ENCODE assay signal across 31 cellular contexts in genomic region chr13:21988624-21989023, GRCh38.
"Had no signal": no experiment of that assay in that cellular context is flagged by ENCODE, and none has a peak within 500 bp of the region (broad histone marks: within the 10 kb centered on the region; RNA-seq: fewer than 3 reads in every experiment).

No MANE protein-coding gene starts in this region.

- H3K36me3 Mint-ChIP-seq: activated naive CD4-positive, alpha-beta T cell treated with anti-CD3 and anti-CD28 coated beads, Interleukin-2, amount 10 ng/mL, durations not matched to agents 7 days and 5 days; activated naive CD4-positive, alpha-beta T cell treated with anti-CD3 and anti-CD28 coated beads, Interleukin-2, amount 50 U/mL, for 72 hours; activated naive CD8-positive, alpha-beta T cell treated with anti-CD3 and anti-CD28 coated beads, Interleukin-2, amount 10 ng/mL, durations not matched to agents 7 days and 5 days; brain had no signal

- ATAC-seq: activated CD4-positive, CD25-positive, alpha-beta regulatory T cell treated with anti-CD3 and anti-CD28 coated beads, Interleukin-2, amount 50 U/mL, for 24 hours; activated CD8-positive, alpha-beta T cell treated with anti-CD3 and anti-CD28 coated beads for 36 hours; activated naive CD4-positive, alpha-beta T cell treated with anti-CD3 and anti-CD28 coated beads, Interleukin-2, amount 50 U/mL, for 72 hours; activated T-cell treated with anti-CD3 and anti-CD28 coated beads, Interleukin-2, amount 50 U/mL, for 4 hours; effector memory CD8-positive, alpha-beta T cell; gastroesophageal sphincter; T-helper 17 cell had no signal

- DNase-seq: activated B cell treated with CpG ODN at 0.5 μM for 24 hours; activated CD4-positive, alpha-beta T cell treated with anti-CD3 and anti-CD28 coated beads for 48 hours; activated CD4-positive, alpha-beta T cell treated with anti-CD3 and anti-CD28 coated beads, Interleukin-2, amount 50 U/mL, for 1 hour; activated CD4-positive, alpha-beta T cell treated with anti-CD3 and anti-CD28 coated beads, Interleukin-2, amount 50 U/mL, for 48 hours; activated CD8-positive, alpha-beta memory T cell treated with anti-CD3 and anti-CD28 coated beads for 24 hours; activated CD8-positive, alpha-beta T cell treated with anti-CD3 and anti-CD28 coated beads for 36 hours; activated effector memory CD4-positive, alpha-beta T cell treated with anti-CD3 and anti-CD28 coated beads, Interleukin-2, amount 50 U/mL, for 16 hours; activated naive CD4-positive, alpha-beta T cell; activated naive CD4-positive, alpha-beta T cell treated with anti-CD3 and anti-CD28 coated beads, Interleukin-2, amount 10 ng/mL, durations not matched to agents 7 days and 5 days; activated naive CD8-positive, alpha-beta T cell treated with anti-CD3 and anti-CD28 coated beads, Interleukin-2, amount 10 ng/mL, durations not matched to agents 7 days and 5 days; activated T-cell treated with anti-CD3 and anti-CD28 coated beads, Interleukin-2, amount 50 U/mL, for 4 hours; cortex of kidney; dermis blood vessel endothelial cell; effector CD4-positive, alpha-beta T cell; effector memory CD8-positive, alpha-beta T cell; esophagus squamous epithelium; foreskin melanocyte; T-helper 1 cell; T-helper 17 cell; T1000; WERI-Rb-1 had no signal

- H3K27me3 Mint-ChIP-seq: activated B cell treated with CpG ODN at 0.5 μM for 24 hours; activated CD8-positive, alpha-beta T cell treated with anti-CD3 and anti-CD28 coated beads for 36 hours; activated naive CD4-positive, alpha-beta T cell treated with anti-CD3 and anti-CD28 coated beads, Interleukin-2, amount 10 ng/mL, durations not matched to agents 7 days and 5 days; activated naive CD8-positive, alpha-beta T cell treated with anti-CD3 and anti-CD28 coated beads, Interleukin-2, amount 10 ng/mL, durations not matched to agents 7 days and 5 days; central memory CD8-positive, alpha-beta T cell; effector memory CD8-positive, alpha-beta T cell; T-helper 17 cell had no signal

- H3K4me1 ChIP-seq: ascending aorta, breast epithelium, esophagus squamous epithelium had no signal

- H3K36me3 ChIP-seq: ascending aorta, breast epithelium, esophagus squamous epithelium, gastroesophageal sphincter, WERI-Rb-1 had no signal

- H3K27ac Mint-ChIP-seq: activated B cell treated with CpG ODN at 0.5 μM for 24 hours; activated naive CD4-positive, alpha-beta T cell treated with anti-CD3 and anti-CD28 coated beads, Interleukin-2, amount 10 ng/mL, durations not matched to agents 7 days and 5 days; activated naive CD4-positive, alpha-beta T cell treated with anti-CD3 and anti-CD28 coated beads, Interleukin-2, amount 50 U/mL, for 72 hours; activated naive CD8-positive, alpha-beta T cell treated with anti-CD3 and anti-CD28 coated beads, Interleukin-2, amount 10 ng/mL, durations not matched to agents 7 days and 5 days; activated T-helper 2 cell treated with anti-CD3 and anti-CD28 coated beads, Interferon-gamma antibody, Interleukin-2, Interleukin-4, amounts not matched to agents 10 μg/mL and 5 μg/mL and 100 μg/mL, durations not matched to agents 14 hours and 24 hours and 36 hours; brain; T-helper 17 cell had no signal

- H3K9me3 Mint-ChIP-seq: activated B cell treated with CpG ODN at 0.5 μM for 24 hours; activated CD8-positive, alpha-beta T cell treated with anti-CD3 and anti-CD28 coated beads for 36 hours; activated naive CD4-positive, alpha-beta T cell treated with anti-CD3 and anti-CD28 coated beads, Interleukin-2, amount 10 ng/mL, durations not matched to agents 7 days and 5 days; activated naive CD4-positive, alpha-beta T cell treated with anti-CD3 and anti-CD28 coated beads, Interleukin-2, amount 50 U/mL, for 72 hours; activated naive CD8-positive, alpha-beta T cell treated with anti-CD3 and anti-CD28 coated beads, Interleukin-2, amount 10 ng/mL, durations not matched to agents 7 days and 5 days; activated T-cell treated with anti-CD3 and anti-CD28 coated beads, Interleukin-2, amount 50 U/mL, for 4 hours; activated T-helper 2 cell treated with anti-CD3 and anti-CD28 coated beads, Interferon-gamma antibody, Interleukin-2, Interleukin-4, amounts not matched to agents 10 μg/mL and 5 μg/mL and 100 μg/mL, durations not matched to agents 14 hours and 24 hours and 36 hours; brain; central memory CD8-positive, alpha-beta T cell; effector memory CD8-positive, alpha-beta T cell; T-helper 2 cell treated with Interferon-gamma antibody and Interleukin-4, amounts not matched to agents 5 μg/mL and 100 μg/mL, for 36 hours had no signal

- H3K27me3 ChIP-seq: ascending aorta, breast epithelium, esophagus squamous epithelium, gastroesophageal sphincter had no signal

- H3K9me3 ChIP-seq: ascending aorta, breast epithelium, esophagus squamous epithelium, gastroesophageal sphincter had no signal

- H3K4me3 Mint-ChIP-seq: activated B cell treated with CpG ODN at 0.5 μM for 24 hours; activated CD8-positive, alpha-beta T cell treated with anti-CD3 and anti-CD28 coated beads for 36 hours; activated naive CD4-positive, alpha-beta T cell treated with anti-CD3 and anti-CD28 coated beads, Interleukin-2, amount 10 ng/mL, durations not matched to agents 7 days and 5 days; activated naive CD8-positive, alpha-beta T cell treated with anti-CD3 and anti-CD28 coated beads, Interleukin-2, amount 10 ng/mL, durations not matched to agents 7 days and 5 days; activated T-cell treated with anti-CD3 and anti-CD28 coated beads, Interleukin-2, amount 50 U/mL, for 4 hours; brain; central memory CD8-positive, alpha-beta T cell; effector memory CD8-positive, alpha-beta T cell; T-helper 17 cell; T-helper 2 cell treated with Interferon-gamma antibody and Interleukin-4, amounts not matched to agents 5 μg/mL and 100 μg/mL, for 36 hours had no signal

- H3K27ac ChIP-seq: ascending aorta, breast epithelium, epithelial cell of prostate, esophagus squamous epithelium, gastroesophageal sphincter, WERI-Rb-1 had no signal

- H3K4me3 ChIP-seq: ascending aorta, breast epithelium, esophagus squamous epithelium, gastroesophageal sphincter had no signal

- H3K4me1 Mint-ChIP-seq: activated B cell treated with CpG ODN at 0.5 μM for 24 hours; activated naive CD4-positive, alpha-beta T cell treated with anti-CD3 and anti-CD28 coated beads, Interleukin-2, amount 10 ng/mL, durations not matched to agents 7 days and 5 days; activated naive CD8-positive, alpha-beta T cell treated with anti-CD3 and anti-CD28 coated beads, Interleukin-2, amount 10 ng/mL, durations not matched to agents 7 days and 5 days; brain had no signal
